1 cellular context compared by ENCODE assay signal in the genomic region with DNA sequence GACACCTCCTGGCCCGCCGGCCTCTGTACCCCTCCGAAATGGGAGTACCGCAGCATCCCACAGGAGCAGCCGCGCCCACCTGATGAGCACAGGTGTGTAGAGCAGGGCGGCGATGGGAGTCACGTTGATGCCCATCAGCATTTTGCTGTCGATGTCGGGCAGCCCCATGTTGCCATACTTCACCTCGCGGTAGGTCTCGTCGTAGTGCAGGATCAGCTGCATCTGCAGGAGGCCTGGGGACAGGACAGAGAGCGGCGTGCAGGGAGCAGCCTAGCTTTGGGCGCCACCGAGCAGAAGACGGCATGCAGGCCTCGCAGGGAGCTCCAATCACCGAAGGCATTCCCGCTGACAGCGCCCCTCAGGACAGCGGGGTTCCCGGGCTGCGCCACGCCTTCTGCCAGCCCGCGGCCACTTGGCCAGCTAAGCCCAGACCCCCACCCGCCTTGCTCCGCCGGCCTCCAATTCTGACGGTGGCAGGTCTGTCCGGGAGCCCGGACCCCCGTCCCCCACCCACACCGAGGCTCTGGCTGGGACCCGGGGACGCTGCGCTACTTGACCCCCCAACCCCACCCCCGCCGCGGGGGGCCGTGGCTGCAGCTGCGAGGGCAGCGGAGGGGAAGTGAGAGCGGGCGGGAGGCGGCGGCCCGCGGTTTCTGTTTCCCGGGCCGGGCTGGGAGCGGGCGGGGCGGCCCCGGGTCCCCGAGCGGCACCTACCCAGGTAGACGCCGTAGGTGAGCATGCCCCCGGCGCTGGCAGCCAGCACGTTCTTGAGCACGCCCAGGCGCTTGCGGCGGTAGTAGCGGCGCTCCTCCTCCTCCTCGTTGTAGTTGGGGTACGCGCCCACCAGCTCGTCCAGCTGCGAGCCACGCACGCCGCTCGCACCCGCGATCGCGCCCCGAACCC.
TF ChIP-seq lines count a peak whose summit lies in the region.

No MANE protein-coding gene starts in this region.

TF ChIP-seq in K562, 482 proteins besides CTCF, POLR2A, EP300 and RAD21:
- no peak for TF ChIP-seq ZNF324 (CRISPR knock-in tag; IDR thresholded peaks at IDR 0.05)
- TF ChIP-seq FUS (optimal IDR thresholded peaks at IDR 0.05; ENCODE audit: low read depth, low read length): peak; percentile 7
- peak; percentile 6; the same call in 1 of the 2 replicates for TF ChIP-seq CBX1 (IDR thresholded peaks at IDR 0.05; ENCODE audit: low read depth)
- peak; percentile 22 for TF ChIP-seq RBBP5 (IDR thresholded peaks at IDR 0.05; ENCODE audit: borderline replicate concordance, insufficient read depth, low read length, poor library complexity, severe bottlenecking)
- TF ChIP-seq PCBP1 (IDR thresholded peaks at IDR 0.05; ENCODE audit: low read depth, low read length, poor library complexity, severe bottlenecking): peak; percentile 24
- TF ChIP-seq KDM1A (IDR thresholded peaks at IDR 0.05): no peak
- peak; percentile 62; the same call in 1 of the 2 replicates for TF ChIP-seq SPI1 (IDR thresholded peaks at IDR 0.05; ENCODE audit: borderline replicate concordance, low read depth, low read length)
- TF ChIP-seq XRCC4 (IDR thresholded peaks at IDR 0.05; ENCODE audit: extremely low read depth, insufficient read depth, insufficient read length): no peak
- TF ChIP-seq E2F6 (IDR thresholded peaks at IDR 0.05; ENCODE audit: borderline replicate concordance in 1 of 2, extremely low read depth in 1 of 2, insufficient read depth in 1 of 2, insufficient read length in 1 of 2, low read depth in 1 of 2, low read length in 1 of 2, poor library complexity in 1 of 2, severe bottlenecking in 1 of 2): peak in 1 of 2 experiments; percentile 33
- peak; percentile 85 for TF ChIP-seq ZBTB33 (CRISPR knock-in tag; IDR thresholded peaks at IDR 0.05)
- TF ChIP-seq ZNF707 (CRISPR knock-in tag; conservative IDR thresholded peaks at IDR 0.05): no peak
- no peak for TF ChIP-seq RCOR1 (IDR thresholded peaks at IDR 0.05; ENCODE audit: borderline replicate concordance in 1 of 2, low read depth in 2 of 2, low read length in 2 of 2)
- TF ChIP-seq ZFX (CRISPR knock-in tag; IDR thresholded peaks at IDR 0.05): 0 out of 2 replicates have a peak, but pooled peaks have one; percentile 13
- TF ChIP-seq NCOA1 (IDR thresholded peaks at IDR 0.05; ENCODE audit: low read depth): no peak
- 0 out of 2 replicates have a peak, but pooled peaks have one; percentile 0 for TF ChIP-seq FOXP1 (CRISPR knock-in tag; IDR thresholded peaks at IDR 0.05)
- no peak for TF ChIP-seq ZBTB1 (CRISPR knock-in tag; IDR thresholded peaks at IDR 0.05; ENCODE audit: borderline replicate concordance, low read depth)
- TF ChIP-seq POLR2AphosphoS5 (IDR thresholded peaks at IDR 0.05; ENCODE audit: control insufficient read depth, insufficient read depth, low read depth, low read length): no peak
- TF ChIP-seq ZNF134 (CRISPR knock-in tag; conservative IDR thresholded peaks at IDR 0.05): no peak
- no peak for TF ChIP-seq ZNF347 (CRISPR knock-in tag; IDR thresholded peaks at IDR 0.05; ENCODE audit: low read depth)
- TF ChIP-seq ZNF561 (CRISPR knock-in tag; conservative IDR thresholded peaks at IDR 0.05): no peak
- TF ChIP-seq ZBTB17 (CRISPR knock-in tag; IDR thresholded peaks at IDR 0.05): no peak
- no peak for TF ChIP-seq CGGBP1 (CRISPR knock-in tag; IDR thresholded peaks at IDR 0.05)
- 0 out of 2 replicates have a peak, but pooled peaks have one; percentile 4 for TF ChIP-seq BHLHE40 (IDR thresholded peaks at IDR 0.05; ENCODE audit: low read length)
- TF ChIP-seq ZBTB7A (IDR thresholded peaks at IDR 0.05; ENCODE audit: borderline replicate concordance, control insufficient read depth, low read depth, low read length): peak; percentile 88; the same call in 1 of the 2 replicates
- peak; percentile 21; the same call in 1 of the 2 replicates for TF ChIP-seq MAX (CRISPR knock-in tag; IDR thresholded peaks at IDR 0.05)
- TF ChIP-seq ELK3 (CRISPR knock-in tag; IDR thresholded peaks at IDR 0.05): no peak
- TF ChIP-seq, protein P1, sequence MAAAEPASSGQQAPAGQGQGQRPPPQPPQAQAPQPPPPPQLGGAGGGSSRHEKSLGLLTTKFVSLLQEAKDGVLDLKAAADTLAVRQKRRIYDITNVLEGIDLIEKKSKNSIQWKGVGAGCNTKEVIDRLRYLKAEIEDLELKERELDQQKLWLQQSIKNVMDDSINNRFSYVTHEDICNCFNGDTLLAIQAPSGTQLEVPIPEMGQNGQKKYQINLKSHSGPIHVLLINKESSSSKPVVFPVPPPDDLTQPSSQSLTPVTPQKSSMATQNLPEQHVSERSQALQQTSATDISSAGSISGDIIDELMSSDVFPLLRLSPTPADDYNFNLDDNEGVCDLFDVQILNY (CRISPR knock-in tag; IDR thresholded peaks at IDR 0.05): 0 out of 2 replicates have a peak, but pooled peaks have one; percentile 39
- TF ChIP-seq, protein P2, sequence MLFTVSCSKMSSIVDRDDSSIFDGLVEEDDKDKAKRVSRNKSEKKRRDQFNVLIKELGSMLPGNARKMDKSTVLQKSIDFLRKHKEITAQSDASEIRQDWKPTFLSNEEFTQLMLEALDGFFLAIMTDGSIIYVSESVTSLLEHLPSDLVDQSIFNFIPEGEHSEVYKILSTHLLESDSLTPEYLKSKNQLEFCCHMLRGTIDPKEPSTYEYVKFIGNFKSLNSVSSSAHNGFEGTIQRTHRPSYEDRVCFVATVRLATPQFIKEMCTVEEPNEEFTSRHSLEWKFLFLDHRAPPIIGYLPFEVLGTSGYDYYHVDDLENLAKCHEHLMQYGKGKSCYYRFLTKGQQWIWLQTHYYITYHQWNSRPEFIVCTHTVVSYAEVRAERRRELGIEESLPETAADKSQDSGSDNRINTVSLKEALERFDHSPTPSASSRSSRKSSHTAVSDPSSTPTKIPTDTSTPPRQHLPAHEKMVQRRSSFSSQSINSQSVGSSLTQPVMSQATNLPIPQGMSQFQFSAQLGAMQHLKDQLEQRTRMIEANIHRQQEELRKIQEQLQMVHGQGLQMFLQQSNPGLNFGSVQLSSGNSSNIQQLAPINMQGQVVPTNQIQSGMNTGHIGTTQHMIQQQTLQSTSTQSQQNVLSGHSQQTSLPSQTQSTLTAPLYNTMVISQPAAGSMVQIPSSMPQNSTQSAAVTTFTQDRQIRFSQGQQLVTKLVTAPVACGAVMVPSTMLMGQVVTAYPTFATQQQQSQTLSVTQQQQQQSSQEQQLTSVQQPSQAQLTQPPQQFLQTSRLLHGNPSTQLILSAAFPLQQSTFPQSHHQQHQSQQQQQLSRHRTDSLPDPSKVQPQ (CRISPR knock-in tag; IDR thresholded peaks at IDR 0.05; ENCODE audit: borderline replicate concordance): no peak
